Comparison of ENCODE assay signal across 29 cellular contexts in the genomic region with DNA sequence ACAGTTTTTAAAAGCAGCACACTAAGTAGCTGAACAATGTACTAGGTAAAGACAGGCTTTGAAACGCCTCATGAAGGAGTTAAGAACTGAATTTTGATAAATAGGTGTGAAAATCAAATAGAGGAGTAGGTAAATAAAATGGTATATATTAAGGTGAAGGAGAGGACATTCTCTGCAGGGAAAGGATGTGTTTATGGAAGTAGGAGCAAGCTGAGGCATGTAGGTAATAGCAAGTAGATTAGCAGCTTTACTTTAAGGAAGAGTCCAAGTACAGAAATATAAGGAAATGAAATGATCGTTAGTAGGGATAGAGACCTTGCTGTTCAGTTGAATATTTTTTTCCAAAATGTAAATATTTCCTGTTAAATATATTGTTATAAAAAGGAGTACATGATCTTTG.
"Had no signal": no experiment of that assay in that cellular context is flagged by ENCODE, and none has a peak within 500 bp of the region (broad histone marks: within the 10 kb centered on the region; RNA-seq: fewer than 3 reads in every experiment).

No MANE protein-coding gene starts in this region.

- H3K4me3 ChIP-seq: heart right ventricle, mucosa of descending colon, right lobe of liver, upper lobe of left lung, vagina had no signal

- H3K4me1 ChIP-seq: upper lobe of left lung had no signal

- DNase-seq: activated CD4-positive, alpha-beta memory T cell treated with anti-CD3 and anti-CD28 coated beads, Interleukin-2, amount 10 ng/mL, durations not matched to agents 7 days and 5 days; activated CD4-positive, CD25-positive, alpha-beta regulatory T cell treated with anti-CD3 and anti-CD28 coated beads, Interleukin-2, amount 50 U/mL, for 72 hours; activated CD8-positive, alpha-beta memory T cell treated with anti-CD3 and anti-CD28 coated beads, Interleukin-2, amount 50 U/mL, for 48 hours; activated gamma-delta T cell; activated naive CD4-positive, alpha-beta T cell treated with anti-CD3 and anti-CD28 coated beads, Interleukin-2, amount 50 U/mL, for 16 hours; activated T-cell treated with anti-CD3 and anti-CD28 coated beads, Interleukin-2, amount 50 U/mL, for 24 hours; amniotic stem cell; brain microvascular endothelial cell; endodermal cell; heart right ventricle; islet precursor cell; mesenchymal stem cell; mucosa of descending colon; right lobe of liver; stimulated activated CD4-positive, alpha-beta T cell treated with anti-CD3 and anti-CD28 coated beads, Interleukin-12 subunit alpha, Interleukin-12 subunit beta, amount 100 ng/mL, for 4 hours; stimulated activated CD4-positive, alpha-beta T cell treated with anti-CD3 and anti-CD28 coated beads, Interleukin-4, amount 100 ng/mL, for 4 hours; stimulated activated CD8-positive, alpha-beta memory T cell treated with anti-CD3 and anti-CD28 coated beads, Interleukin-4, amount 100 ng/mL, for 48 hours; stimulated activated naive CD8-positive, alpha-beta T cell treated with anti-CD3 and anti-CD28 coated beads, Interleukin-15, amount 100 ng/mL, for 72 hours; substantia nigra; upper lobe of left lung; WERI-Rb-1 had no signal

- ATAC-seq: heart right ventricle; mucosa of descending colon; natural killer cell treated with Interleukin-12 subunit alpha and Interleukin-12 subunit beta and Interleukin-15 and Interleukin-18, amount 100 ng/mL, for 72 hours; right lobe of liver; stimulated activated memory B cell treated with anti-CD40 and anti-IgM and Interleukin-4, amounts not matched to agents 10 μg/mL and 1 μg/mL and 100 μg/mL, for 72 hours; stimulated activated naive CD8-positive, alpha-beta T cell treated with anti-CD3 and anti-CD28 coated beads, Interleukin-15, amount 100 ng/mL, for 72 hours had no signal

- FAIRE-seq: astrocyte had no signal

- H3K36me3 ChIP-seq: brain microvascular endothelial cell, heart right ventricle, right lobe of liver, upper lobe of left lung, vagina, WERI-Rb-1 had no signal

- H3K27ac ChIP-seq: brain microvascular endothelial cell, heart right ventricle, right lobe of liver, upper lobe of left lung, vagina, WERI-Rb-1 had no signal

- H3K9me3 ChIP-seq: mucosa of descending colon, right lobe of liver, vagina had no signal

- H3K4me3 Mint-ChIP-seq: activated CD4-positive, alpha-beta memory T cell treated with anti-CD3 and anti-CD28 coated beads, Interleukin-2, amount 10 ng/mL, durations not matched to agents 7 days and 5 days; activated CD4-positive, alpha-beta T cell treated with anti-CD3 and anti-CD28 coated beads, Interleukin-2, amount 10 ng/mL, durations not matched to agents 24 days and 14 days; activated T-cell treated with anti-CD3 and anti-CD28 coated beads, Interleukin-2, amount 50 U/mL, for 24 hours; central memory CD8-positive, alpha-beta T cell; dendritic cell treated with granulocyte-macrophage colony-stimulating factor and Interleukin-4, amounts not matched to agents 40 ng/mL and 50 ng/mL, for 4 days; endodermal cell; natural killer cell treated with Interleukin-12 subunit alpha and Interleukin-12 subunit beta and Interleukin-15 and Interleukin-18, amount 100 ng/mL, for 72 hours; stimulated activated memory B cell treated with anti-CD40 and anti-IgM and Interleukin-4, amounts not matched to agents 10 μg/mL and 1 μg/mL and 100 μg/mL, for 72 hours; stimulated activated naive CD8-positive, alpha-beta T cell treated with anti-CD3 and anti-CD28 coated beads, Interleukin-15, amount 100 ng/mL, for 72 hours had no signal

- H3K9me3 Mint-ChIP-seq: central memory CD8-positive, alpha-beta T cell had no signal

- H3K27me3 Mint-ChIP-seq: activated CD4-positive, alpha-beta memory T cell treated with anti-CD3 and anti-CD28 coated beads, Interleukin-2, amount 10 ng/mL, durations not matched to agents 7 days and 5 days; activated CD4-positive, alpha-beta T cell treated with anti-CD3 and anti-CD28 coated beads, Interleukin-2, amount 10 ng/mL, durations not matched to agents 24 days and 14 days; activated T-cell treated with anti-CD3 and anti-CD28 coated beads, Interleukin-2, amount 50 U/mL, for 24 hours; central memory CD8-positive, alpha-beta T cell; dendritic cell treated with granulocyte-macrophage colony-stimulating factor and Interleukin-4, amounts not matched to agents 40 ng/mL and 50 ng/mL, for 4 days; natural killer cell treated with Interleukin-12 subunit alpha and Interleukin-12 subunit beta and Interleukin-15 and Interleukin-18, amount 100 ng/mL, for 72 hours; progenitor cell of endocrine pancreas; stimulated activated memory B cell treated with anti-CD40 and anti-IgM and Interleukin-4, amounts not matched to agents 10 μg/mL and 1 μg/mL and 100 μg/mL, for 72 hours; stimulated activated naive CD8-positive, alpha-beta T cell treated with anti-CD3 and anti-CD28 coated beads, Interleukin-15, amount 100 ng/mL, for 72 hours had no signal

- H3K4me1 Mint-ChIP-seq: activated CD4-positive, alpha-beta memory T cell treated with anti-CD3 and anti-CD28 coated beads, Interleukin-2, amount 10 ng/mL, durations not matched to agents 7 days and 5 days had no signal

- H3K27ac Mint-ChIP-seq: activated CD4-positive, alpha-beta memory T cell treated with anti-CD3 and anti-CD28 coated beads, Interleukin-2, amount 10 ng/mL, durations not matched to agents 7 days and 5 days; activated CD4-positive, alpha-beta T cell treated with anti-CD3 and anti-CD28 coated beads, Interleukin-2, amount 10 ng/mL, durations not matched to agents 24 days and 14 days; activated T-cell treated with anti-CD3 and anti-CD28 coated beads, Interleukin-2, amount 50 U/mL, for 24 hours; dendritic cell treated with granulocyte-macrophage colony-stimulating factor and Interleukin-4, amounts not matched to agents 40 ng/mL and 50 ng/mL, for 4 days; progenitor cell of endocrine pancreas; stimulated activated memory B cell treated with anti-CD40 and anti-IgM and Interleukin-4, amounts not matched to agents 10 μg/mL and 1 μg/mL and 100 μg/mL, for 72 hours; stimulated activated naive CD8-positive, alpha-beta T cell treated with anti-CD3 and anti-CD28 coated beads, Interleukin-15, amount 100 ng/mL, for 72 hours had no signal

- H3K27me3 ChIP-seq: brain microvascular endothelial cell, heart right ventricle, right lobe of liver, upper lobe of left lung, vagina had no signal
